ENCODE assay signal across 12 cellular contexts in the genomic region with DNA sequence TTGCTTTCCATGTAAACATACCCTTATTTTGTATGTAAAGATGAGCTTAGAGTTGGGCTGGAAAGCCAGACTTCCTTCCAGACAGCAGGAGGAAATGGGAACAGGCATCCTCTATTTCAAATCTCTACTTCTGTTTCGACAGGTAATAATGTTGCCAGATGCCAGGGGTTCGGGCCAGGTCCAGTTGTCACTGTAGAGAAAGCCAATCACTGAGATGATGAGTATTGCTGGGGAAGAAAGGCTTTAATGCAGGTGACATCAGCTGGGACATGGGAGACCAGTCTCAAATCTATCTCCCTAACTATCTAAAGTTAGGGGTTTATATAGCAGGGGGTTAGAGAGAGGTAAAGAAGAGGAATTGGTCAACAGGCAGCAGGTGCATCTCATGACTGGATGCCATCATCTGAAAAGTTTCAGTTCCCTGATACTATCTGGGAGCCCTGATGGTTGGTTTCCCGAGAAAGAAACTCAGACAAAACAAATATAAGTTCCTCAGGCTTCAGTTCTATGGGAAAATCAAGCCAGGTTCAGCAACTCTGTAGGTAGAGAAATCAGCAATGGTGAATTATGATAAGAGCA. TPM values are rescaled to one million over a fixed set of nuclear protein-coding genes. Genes with fewer than 3 reads are reported as not detected.
DNase-seq lines count a peak whose midpoint lies in the region; ATAC-seq, FAIRE-seq and TF ChIP-seq lines count a peak whose summit lies in the region.
"Had no signal": no experiment of that assay in that cellular context is flagged by ENCODE, and none has a peak within 500 bp of the region (broad histone marks: within the 10 kb centered on the region; RNA-seq: fewer than 3 reads in every experiment).

No MANE protein-coding gene starts in this region.

- POLR2A ChIA-PET in HCT116 (lab: Charles Lee), result no interaction called here

- peak; percentile 68 for ATAC-seq in GM18858 (IDR thresholded peaks at IDR 0.05; ENCODE audit: unreplicated experiment)
- no peak for ATAC-seq in HCT116
- peak; percentile 56 for ATAC-seq in HG03558 (IDR thresholded peaks at IDR 0.05; ENCODE audit: extremely low read depth, unreplicated experiment)
- no peak for ATAC-seq in Right ventricle myocardium superior (ENCODE audit: poor library complexity)

- intact Hi-C loops in HCT116 (cut with micrococcal nuclease) (loop anchor here (1.0 to 10.0 kb wide), 3 partner anchors 99 to 361 kb away; no protein-coding TSS in a partner anchor), Right ventricle myocardium superior (cut with DNase I) (loop anchor here (2.0 kb wide), 1 partner anchor 293 kb away; no protein-coding TSS in a partner anchor)

- CTCF ChIA-PET in HCT116 (lab: Charles Lee), result interaction anchor here (1.0 to 2.3 kb wide), 8 partner anchors 9 to 292 kb away, joined by 3 to 21 read pairs (median 6); a partner anchor contains a TSS

- WGBS in mesenchymal stem cell, result 75% methylated on average over 3 of the region's 3 CpGs

- no peak overlapping the region for H3K14ac ChIP-seq in mesenchymal stem cell (ENCODE audit: low read length in 2 of 2)

- no peak overlapping the region for H2AK5ac ChIP-seq in mesenchymal stem cell (ENCODE audit: low read length, severe bottlenecking)

- H4K8ac ChIP-seq in mesenchymal stem cell (ENCODE audit: low read length), result no peak overlapping the region

- H3K9me3 ChIP-seq in HCT116 (ENCODE audit: control insufficient read depth in 1 of 2, insufficient read depth in 1 of 2, low read depth in 1 of 2, low read length in 2 of 2) (no peaks in the 10 kb centered on the region), mesenchymal stem cell (ENCODE audit: control insufficient read depth, low read length) (no peaks in the 10 kb centered on the region)
- H3K9me3 ChIP-seq: testis had no signal

- H3K4me2 ChIP-seq in HCT116 (ENCODE audit: low read length) (no peak overlapping the region), mesenchymal stem cell (ENCODE audit: low read length, poor library complexity, severe bottlenecking) (no peak overlapping the region)
- H3K4me2 ChIP-seq: hepatocyte had no signal

- peaks cover under 1 to 2% of the 10 kb centered on the region in 2 experiments; a peak in 2 of 4 replicates for H3K4me1 ChIP-seq in HCT116 (ENCODE audit: control insufficient read depth in 1 of 2, insufficient read depth in 2 of 2, low read length in 2 of 2)
- peaks cover 5% of the 10 kb centered on the region for H3K4me1 ChIP-seq in mesenchymal stem cell (ENCODE audit: control insufficient read depth, insufficient read depth, low read depth, low read length)
- H3K4me1 ChIP-seq: testis had no signal

- DNase-seq in HCT116 (ENCODE audit: low read depth, low spot score), result no peak
- peak; percentile 59 for DNase-seq in medulla oblongata (ENCODE audit: extremely low spot score)
- DNase-seq in mesenchymal stem cell, result no peak
- DNase-seq in Right ventricle myocardium superior, result no peak
- no peak for DNase-seq in GM12892 (ENCODE audit: insufficient read length)
- no peak for DNase-seq in putamen (ENCODE audit: low spot score)

- H3K4me3 ChIP-seq in HCT116 (replicated peaks in 1 of 2; ENCODE audit: low read depth in 1 of 2, low read length in 2 of 2) (no peak overlapping the region), mesenchymal stem cell (ENCODE audit: insufficient read depth in 1 of 2, low read depth in 1 of 2, low read length in 2 of 2) (no peak overlapping the region)
- H3K4me3 ChIP-seq: GM23248, hepatocyte, testis had no signal

- H2BK120ac ChIP-seq in mesenchymal stem cell (ENCODE audit: low read depth, low read length), result no peak overlapping the region

- no peak overlapping the region for H2BK12ac ChIP-seq in mesenchymal stem cell (ENCODE audit: low read length in 2 of 2)

- no peak for TF ChIP-seq RAD21 in HCT116 (IDR thresholded peaks at IDR 0.05; ENCODE audit: low read depth)

- H2BK5ac ChIP-seq in mesenchymal stem cell (ENCODE audit: low read depth, low read length, poor library complexity, severe bottlenecking), result no peak overlapping the region

- H3K9ac ChIP-seq in HCT116 (ENCODE audit: low read length), result no peak overlapping the region
- no peak overlapping the region for H3K9ac ChIP-seq in mesenchymal stem cell (ENCODE audit: low read length)
- H3K9ac ChIP-seq: GM23248 had no signal

- H4K20me1 ChIP-seq in HCT116 (ENCODE audit: insufficient read depth), result no peaks in the 10 kb centered on the region

- no peaks in the 10 kb centered on the region for H3K9me2 ChIP-seq in HCT116 (ENCODE audit: insufficient read depth)

- no peak overlapping the region for H2BK15ac ChIP-seq in mesenchymal stem cell (ENCODE audit: low read depth, poor library complexity, severe bottlenecking)

- TF ChIP-seq CTCF in HCT116 (IDR thresholded peaks at IDR 0.05 in 2 of 3, conservative IDR thresholded peaks at IDR 0.05 in 1 of 3; ENCODE audit: borderline replicate concordance in 1 of 3, insufficient read depth in 1 of 3, low read depth in 2 of 3, low read length in 2 of 3), result no peak

- no peak overlapping the region for H3K23ac ChIP-seq in mesenchymal stem cell (ENCODE audit: low read length in 2 of 2)

- RAD21 ChIA-PET in HCT116 (lab: Charles Lee; ENCODE audit: low non-redundant PET in 1 of 2, low total read pairs in 2 of 2, uncharacterized antibody in 2 of 2, unreplicated experiment in 2 of 2), result no interaction called here

- H3K36me3 ChIP-seq in HCT116 (ENCODE audit: control insufficient read depth in 1 of 2, insufficient read depth in 2 of 2, low read length in 2 of 2), result no peaks in the 10 kb centered on the region
- peaks cover 0 to 3% of the 10 kb centered on the region in 2 experiments for H3K36me3 ChIP-seq in mesenchymal stem cell (ENCODE audit: control insufficient read depth in 1 of 2, insufficient read depth in 2 of 2, low read depth in 1 of 2, low read length in 2 of 2)

- FAIRE-seq in GM12892 (lab: Jason Lieb, UNC), result no peak
- FAIRE-seq: keratinocyte had no signal

- H3K18ac ChIP-seq in mesenchymal stem cell (ENCODE audit: low read depth in 1 of 2, low read length in 2 of 2), result no peak overlapping the region

- H3K27ac ChIP-seq in HCT116 (ENCODE audit: low read depth, low read length) (no peak overlapping the region), mesenchymal stem cell (ENCODE audit: low read length, poor library complexity, severe bottlenecking) (no peak overlapping the region)
- H3K27ac ChIP-seq: GM23248, hepatocyte, testis had no signal

- no peak overlapping the region for H3K4ac ChIP-seq in mesenchymal stem cell (ENCODE audit: low read depth in 1 of 2, low read length in 2 of 2)

- no TSS peak for BruUV-seq in HCT116 (replicated peaks; lab: Mats Ljungman, UMichigan)

- peak overlapping the region; percentile 96 for H2AFZ ChIP-seq in HCT116 (ENCODE audit: low read depth, low read length, poor library complexity, severe bottlenecking)
- H2AFZ ChIP-seq in mesenchymal stem cell (ENCODE audit: low read depth, low read length), result no peak overlapping the region
- H2AFZ ChIP-seq: GM23248, hepatocyte had no signal

- H3K79me2 ChIP-seq in HCT116 (ENCODE audit: insufficient read depth, low read length), result no peaks in the 10 kb centered on the region
- H3K79me2 ChIP-seq: hepatocyte had no signal

- H3K79me1 ChIP-seq in mesenchymal stem cell (replicated peaks; ENCODE audit: low read length, poor library complexity, severe bottlenecking), result peaks cover 5% of the 10 kb centered on the region

- TF ChIP-seq POLR2A in HCT116 (IDR thresholded peaks at IDR 0.05; ENCODE audit: borderline replicate concordance, extremely low read depth, insufficient read depth, insufficient read length) (no peak), GM12892 (IDR thresholded peaks at IDR 0.05; ENCODE audit: low read depth, low read length) (no peak)

- H3K27me3 ChIP-seq in HCT116 (ENCODE audit: insufficient read depth, low read length) (no peaks in the 10 kb centered on the region), mesenchymal stem cell (ENCODE audit: control insufficient read depth in 1 of 2, insufficient read depth in 1 of 2, low read length in 2 of 2) (no peaks in the 10 kb centered on the region)
- H3K27me3 ChIP-seq: hepatocyte, testis had no signal

- no peak overlapping the region for H4K91ac ChIP-seq in mesenchymal stem cell (ENCODE audit: low read length)

TF ChIP-seq in HCT116, 20 proteins besides CTCF, POLR2A, EP300 and RAD21 (continues in another document):
- TF ChIP-seq SIN3A (IDR thresholded peaks at IDR 0.05; ENCODE audit: low read depth), result no peak
- no peak for TF ChIP-seq ELF1 (IDR thresholded peaks at IDR 0.05; ENCODE audit: borderline replicate concordance, low read depth)
- TF ChIP-seq, protein P1, sequence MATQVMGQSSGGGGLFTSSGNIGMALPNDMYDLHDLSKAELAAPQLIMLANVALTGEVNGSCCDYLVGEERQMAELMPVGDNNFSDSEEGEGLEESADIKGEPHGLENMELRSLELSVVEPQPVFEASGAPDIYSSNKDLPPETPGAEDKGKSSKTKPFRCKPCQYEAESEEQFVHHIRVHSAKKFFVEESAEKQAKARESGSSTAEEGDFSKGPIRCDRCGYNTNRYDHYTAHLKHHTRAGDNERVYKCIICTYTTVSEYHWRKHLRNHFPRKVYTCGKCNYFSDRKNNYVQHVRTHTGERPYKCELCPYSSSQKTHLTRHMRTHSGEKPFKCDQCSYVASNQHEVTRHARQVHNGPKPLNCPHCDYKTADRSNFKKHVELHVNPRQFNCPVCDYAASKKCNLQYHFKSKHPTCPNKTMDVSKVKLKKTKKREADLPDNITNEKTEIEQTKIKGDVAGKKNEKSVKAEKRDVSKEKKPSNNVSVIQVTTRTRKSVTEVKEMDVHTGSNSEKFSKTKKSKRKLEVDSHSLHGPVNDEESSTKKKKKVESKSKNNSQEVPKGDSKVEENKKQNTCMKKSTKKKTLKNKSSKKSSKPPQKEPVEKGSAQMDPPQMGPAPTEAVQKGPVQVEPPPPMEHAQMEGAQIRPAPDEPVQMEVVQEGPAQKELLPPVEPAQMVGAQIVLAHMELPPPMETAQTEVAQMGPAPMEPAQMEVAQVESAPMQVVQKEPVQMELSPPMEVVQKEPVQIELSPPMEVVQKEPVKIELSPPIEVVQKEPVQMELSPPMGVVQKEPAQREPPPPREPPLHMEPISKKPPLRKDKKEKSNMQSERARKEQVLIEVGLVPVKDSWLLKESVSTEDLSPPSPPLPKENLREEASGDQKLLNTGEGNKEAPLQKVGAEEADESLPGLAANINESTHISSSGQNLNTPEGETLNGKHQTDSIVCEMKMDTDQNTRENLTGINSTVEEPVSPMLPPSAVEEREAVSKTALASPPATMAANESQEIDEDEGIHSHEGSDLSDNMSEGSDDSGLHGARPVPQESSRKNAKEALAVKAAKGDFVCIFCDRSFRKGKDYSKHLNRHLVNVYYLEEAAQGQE (IDR thresholded peaks at IDR 0.05; ENCODE audit: low read depth), result no peak
- no peak for TF ChIP-seq ZNF274 (IDR thresholded peaks at IDR 0.05; ENCODE audit: low read depth, low read length)
- no peak for TF ChIP-seq JUND (IDR thresholded peaks at IDR 0.05)
- TF ChIP-seq SRF (IDR thresholded peaks at IDR 0.05; ENCODE audit: low read depth), result no peak
- no peak for TF ChIP-seq TCF7L2 (IDR thresholded peaks at IDR 0.05; ENCODE audit: borderline replicate concordance, extremely low read depth, insufficient read depth, insufficient read length)

RNA-seq across cellular contexts. Expression of a gene that starts 9.3 kb away (rescaled TPM):
- total RNA-seq in HCT116 (2021; ENCODE audit: unreplicated experiment), result 22.7 TPM
- polyA plus RNA-seq in HCT116 (2012), result 8.7 and 9.6 TPM in 2 replicates
- polyA plus RNA-seq in mesenchymal stem cell (2013, experiment 1 of 2), result 15.4 TPM
- polyA plus RNA-seq in mesenchymal stem cell (2013, experiment 2 of 2), result 15.4 TPM
- total RNA-seq in Right ventricle myocardium superior, result 9.0 TPM
- polyA plus RNA-seq in GM12892 (2012; ENCODE audit: missing spikeins), result not detected

Comparison
In these comparisons a context has a peak if more than half of its experiments do, and no peak if none do; other contexts are left out.
1. ATAC-seq: peak in GM18858 (single experiment) and HG03558 (single experiment); none in HCT116 (single experiment) and Right ventricle myocardium superior (single experiment).